In the genomic region with DNA sequence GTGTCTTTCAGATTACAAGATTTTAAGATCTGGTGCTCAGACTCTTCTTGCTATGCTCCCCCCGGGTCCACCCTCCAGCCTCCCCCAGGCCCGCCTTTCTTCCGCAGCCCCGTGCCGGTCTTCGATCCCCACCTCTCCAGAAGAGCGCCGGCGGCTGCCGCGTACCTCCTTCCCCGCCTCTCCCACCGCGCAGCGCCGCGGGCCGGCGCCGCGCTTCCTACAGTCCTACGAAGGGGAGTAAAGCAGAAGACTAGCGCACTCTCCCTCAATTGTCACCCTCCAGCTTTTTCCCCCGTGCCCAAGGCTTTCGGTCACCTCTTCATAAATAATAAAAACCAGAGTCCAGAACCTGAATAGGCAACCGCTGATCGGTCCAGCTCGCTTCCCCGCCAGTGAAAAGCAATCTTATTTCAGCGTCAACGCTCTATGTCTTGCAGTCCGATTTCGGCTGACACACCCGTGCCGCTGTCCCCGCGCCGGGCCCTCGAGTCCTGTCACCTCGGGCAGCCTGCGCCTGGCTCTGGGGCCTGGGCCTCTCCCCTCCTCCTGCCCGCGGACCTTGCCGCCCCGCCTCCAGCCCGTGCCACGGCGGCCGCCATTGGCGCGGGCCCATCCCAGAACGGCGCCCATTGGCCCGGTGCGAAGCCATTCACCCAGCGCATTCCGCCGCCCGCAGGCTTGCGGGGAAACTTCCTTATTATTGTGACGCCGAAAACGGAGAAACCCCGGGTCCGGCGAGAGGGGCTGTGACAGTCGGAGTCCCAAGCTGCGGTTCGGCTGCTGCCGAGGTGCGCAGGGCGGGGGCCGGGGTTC, we compare ENCODE assay signal across 8 cellular contexts. TPM values are rescaled to one million over a fixed set of nuclear protein-coding genes. Genes with fewer than 3 reads are reported as not detected.
DNase-seq lines count a peak whose midpoint lies in the region; ATAC-seq, FAIRE-seq and TF ChIP-seq lines count a peak whose summit lies in the region.

A gene (plus strand): TSS at position 694 of the 813 bp plus-strand sequence. CDS start 13,344 bp downstream, outside the sequence.

- H3K79me2 ChIP-seq in keratinocyte (ENCODE audit: control insufficient read depth, insufficient read depth, low read length) = peaks cover 26% of the 10 kb centered on the region

- peaks cover 14% of the 10 kb centered on the region for H3K4me1 ChIP-seq in keratinocyte (ENCODE audit: control insufficient read depth, extremely low read depth, insufficient read depth, low read length)

- no peaks in the 10 kb centered on the region for H4K20me1 ChIP-seq in keratinocyte (ENCODE audit: control insufficient read depth, extremely low read depth, insufficient read depth, low read length)

- H3K4me2 ChIP-seq in keratinocyte (ENCODE audit: control insufficient read depth, extremely low read depth, insufficient read depth, low read depth, low read length) = peak within 1 kb of the TSS; percentile 95

- ATAC-seq in HG03196 (IDR thresholded peaks at IDR 0.05; ENCODE audit: unreplicated experiment) = peak; percentile 99

- H2AFZ ChIP-seq in keratinocyte (ENCODE audit: control insufficient read depth, low read length) = peak within 1 kb of the TSS; percentile 68

- H3K9me1 ChIP-seq in keratinocyte (ENCODE audit: control insufficient read depth, extremely low read depth, insufficient read depth, low read length) = no peaks in the 10 kb centered on the region

- peak within 1 kb of the TSS; percentile 92 for H3K9ac ChIP-seq in keratinocyte (ENCODE audit: control insufficient read depth, extremely low read depth, insufficient read depth, low read length)

- H3K4me3 ChIP-seq in keratinocyte (ENCODE audit: control insufficient read depth in 2 of 3, extremely low read depth in 1 of 3, insufficient read depth in 2 of 3, low read depth in 1 of 3, low read length in 3 of 3) = peak within 1 kb of the TSS; percentile 83 to 93 (median 87)

- in situ Hi-C loops in GM18951 (cut with MboI; ENCODE audit: low sequenced_read_pairs, unreplicated experiment) = no loop called here

- dilution Hi-C loops in keratinocyte (cut with MboI; ENCODE audit: extremely low pct_ligation_motif_present, low sequenced_read_pairs) = no loop called here

- no peak for FAIRE-seq in keratinocyte (lab: Jason Lieb, UNC)

- H3K27me3 ChIP-seq in keratinocyte (ENCODE audit: control insufficient read depth, extremely low read depth, insufficient read depth, low read length) = no peaks in the 10 kb centered on the region

- TF ChIP-seq POLR2A in GM18951 (IDR thresholded peaks at IDR 0.05; ENCODE audit: extremely low read depth, insufficient read depth, insufficient read length) = peak; percentile 44

- peaks cover 0 to 5% of the 10 kb centered on the region in 2 experiments for H3K36me3 ChIP-seq in keratinocyte (ENCODE audit: control insufficient read depth in 2 of 2, extremely low read depth in 1 of 2, insufficient read depth in 2 of 2, low read length in 2 of 2)

- no peaks in the 10 kb centered on the region for H3K9me3 ChIP-seq in keratinocyte (ENCODE audit: control insufficient read depth, low read depth, low read length)

- H3K27ac ChIP-seq in keratinocyte (ENCODE audit: control insufficient read depth, insufficient read depth, low read length) = peak within 1 kb of the TSS; percentile 97

- TF ChIP-seq CTCF in AG09319 (IDR thresholded peaks at IDR 0.05; ENCODE audit: low read depth, low read length) (no peak), keratinocyte (optimal IDR thresholded peaks at IDR 0.05 in 1 of 3, IDR thresholded peaks at IDR 0.05 in 1 of 3, conservative IDR thresholded peaks at IDR 0.05 in 1 of 3; ENCODE audit: extremely low read depth in 1 of 3, insufficient read depth in 2 of 3, low read length in 3 of 3) (no peak)

- DNase-seq in AG09319 (ENCODE audit: extremely low read depth, low read depth) (peak; percentile 60), NCI-H345 treated with DMSO at 0.1 percent for 48 hours (lab: John Stamatoyannopoulos, UW; ENCODE audit: unreplicated experiment) (peak; percentile 67), cerebellar cortex (ENCODE audit: low spot score) (peak; percentile 89), keratinocyte (ENCODE audit: low read depth, low spot score) (no peak)
- peak; percentile 81 for DNase-seq in activated CD4-positive, alpha-beta T cell treated with anti-CD3 and anti-CD28 coated beads for 1 hour
- DNase-seq in stimulated activated CD4-positive, alpha-beta T cell treated with anti-CD3 and anti-CD28 coated beads, Interleukin-12 subunit alpha, Interleukin-12 subunit beta, amount 100 ng/mL, for 48 hours (ENCODE audit: low read depth in 2 of 3, low spot score in 1 of 3) = peak; percentile 71 to 84 (median 81)

RNA-seq across cellular contexts. Expression of the gene that starts here (rescaled TPM):
- polyA plus RNA-seq in keratinocyte = 24.8 to 26.6 TPM (median 26.3 TPM) in 3 replicates
- 10.8 TPM for polyA plus RNA-seq in keratinocyte (2011; ENCODE audit: low read depth)
- 12.7 and 23.9 TPM in 2 replicates for polyA plus RNA-seq in keratinocyte (2011; cell fraction: cytosol; rRNA removed)
- polyA plus RNA-seq in keratinocyte (2011; cell fraction: nucleus; rRNA removed) = 40.0 and 44.5 TPM in 2 replicates
- polyA plus RNA-seq in keratinocyte (2012; ENCODE audit: low replicate concordance) = 18.3 and 18.8 TPM in 2 replicates
- 19.3 to 59.5 TPM (median 46.1 TPM) in 3 replicates for polyA minus RNA-seq in keratinocyte
- polyA minus RNA-seq in keratinocyte (2011; cell fraction: cytosol; rRNA and poly(A)+ RNA removed) = 14.4 TPM
- polyA minus RNA-seq in keratinocyte (2011; cell fraction: nucleus; rRNA and poly(A)+ RNA removed) = 48.5 and 93.5 TPM in 2 replicates
